Comparison of ENCODE assay signal across 9 cellular contexts in genomic region chr12:122063691-122064033, GRCh38. TPM values are rescaled to one million over a fixed set of nuclear protein-coding genes. Genes with fewer than 3 reads are reported as not detected.
A peak's percentile ranks its signal among the peaks of the same experiment; 100 is the strongest.
DNase-seq lines count a peak whose midpoint lies in the region; ATAC-seq and TF ChIP-seq lines count a peak whose summit lies in the region.
"Had no signal": no experiment of that assay in that cellular context is flagged by ENCODE, and none has a peak within 500 bp of the region (broad histone marks: within the 10 kb centered on the region; RNA-seq: fewer than 3 reads in every experiment).

No MANE protein-coding gene starts in this region.

- H3K27me3 ChIP-seq in SK-N-SH (ENCODE audit: insufficient read depth) (no peaks in the 10 kb centered on the region), mesendoderm (ENCODE audit: insufficient read depth, low read length, poor library complexity) (no peaks in the 10 kb centered on the region), tibial artery (no peaks in the 10 kb centered on the region), H7 (ENCODE audit: control insufficient read depth, insufficient read depth, low read length) (no peaks in the 10 kb centered on the region)
- H3K27me3 ChIP-seq: MG63 had no signal

- H4K8ac ChIP-seq in mesendoderm (ENCODE audit: low read depth, low read length): no peak overlapping the region

- intact Hi-C loops in tibial artery (cut with DNase I; ENCODE audit: low total_unique reads): no loop called here

- H3K4me3 ChIP-seq in SK-N-SH (ENCODE audit: low read depth in 2 of 2, low read length in 1 of 2): no peak overlapping the region; a peak in 1 of 4 replicates
- no peak overlapping the region for H3K4me3 ChIP-seq in mesendoderm (ENCODE audit: low read length)
- peak overlapping the region in 1 of 2 donors; percentile 25 for H3K4me3 ChIP-seq in tibial artery
- H3K4me3 ChIP-seq in H7 (ENCODE audit: insufficient read depth, low read depth, low read length): no peak overlapping the region

- peak overlapping the region; percentile 86 for H3K56ac ChIP-seq in mesendoderm (ENCODE audit: low read length)

- peaks cover 33% of the 10 kb centered on the region for H3F3A ChIP-seq in SK-N-SH (replicated peaks; ENCODE audit: insufficient read depth)

- CTCF ChIA-PET in SK-N-SH (lab: Yijun Ruan, JAX): interaction anchor here (0.7 to 4.9 kb wide), 9 partner anchors 9 to 269 kb away, joined by 3 to 33 read pairs (median 4); no protein-coding TSS in a partner anchor

- peak overlapping the region; percentile 83 for H2AK5ac ChIP-seq in mesendoderm (ENCODE audit: low read length)

- H3K27ac ChIP-seq in SK-N-SH (ENCODE audit: low read depth in 2 of 2, low read length in 1 of 2): peak overlapping the region; percentile 68 to 93
- H3K27ac ChIP-seq in caudate nucleus (ENCODE audit: low read depth, low read length): peak overlapping the region; percentile 61
- H3K27ac ChIP-seq in mesendoderm (ENCODE audit: low read depth, low read length): peak overlapping the region; percentile 73
- H3K27ac ChIP-seq in tibial artery: peak overlapping the region; percentile 82 to 85

- H2AFZ ChIP-seq in SK-N-SH (ENCODE audit: low read depth): no peak overlapping the region

- H3K9me3 ChIP-seq in SK-N-SH (no peaks in the 10 kb centered on the region), tibial artery (no peaks in the 10 kb centered on the region)
- H3K9me3 ChIP-seq: MG63 had no signal

- no peak for TF ChIP-seq RAD21 in SK-N-SH (IDR thresholded peaks at IDR 0.05; ENCODE audit: low read length)

- no peak overlapping the region for H3K4ac ChIP-seq in mesendoderm (ENCODE audit: low read depth, low read length)

- peak overlapping the region; percentile 48; the same call in 1 of the 2 replicates for H3K9ac ChIP-seq in SK-N-SH
- H3K9ac ChIP-seq in mesendoderm (ENCODE audit: low read length): peak overlapping the region; percentile 51

- peak overlapping the region; percentile 95 for H4K5ac ChIP-seq in mesendoderm (ENCODE audit: low read length)

- DNase-seq in SK-N-SH (peak; percentile 38), caudate nucleus (lab: John Stamatoyannopoulos, UW) (peak in 1 of 61 donors; percentile 20), mesendoderm (no peak), tibial artery (no peak), H7 (no peak), DMS153 treated with DMSO at 0.1 percent for 48 hours (lab: John Stamatoyannopoulos, UW; ENCODE audit: unreplicated experiment) (no peak)
- DNase-seq in activated effector memory CD4-positive, alpha-beta T cell treated with Interleukin-2 at 50 U/mL for 16 hours: no peak

- H3K4me1 ChIP-seq in SK-N-SH (ENCODE audit: control insufficient read depth in 1 of 2, insufficient read depth in 2 of 2, low read depth in 1 of 2, low read length in 1 of 2): peaks cover 28 to 30% of the 10 kb centered on the region in 2 experiments; a peak in 3 of 4 replicates
- peaks cover 11% of the 10 kb centered on the region for H3K4me1 ChIP-seq in mesendoderm (ENCODE audit: control insufficient read depth, low read depth, low read length)
- peaks cover 6 to 57% (median 47%) of the 10 kb centered on the region in 4 donors for H3K4me1 ChIP-seq in tibial artery

- no peak overlapping the region for H2BK15ac ChIP-seq in mesendoderm (replicated peaks; ENCODE audit: low read depth)

- H3K4me2 ChIP-seq in SK-N-SH (peak overlapping the region; percentile 78), mesendoderm (ENCODE audit: low read length) (no peak overlapping the region)

- H3K79me2 ChIP-seq in SK-N-SH (ENCODE audit: insufficient read depth) (peaks cover 4% of the 10 kb centered on the region; the same call in 1 of the 2 replicates), mesendoderm (ENCODE audit: control insufficient read depth, insufficient read depth, low read length) (no peaks in the 10 kb centered on the region)

- WGBS in SK-N-SH (ENCODE audit: low lambda C conversion rate): 85% methylated on average over 6 of the region's 6 CpGs
- WGBS in mesendoderm (ENCODE audit: extremely low coverage, insufficient coverage, low lambda C conversion rate): no CpG with 5 or more reads among the region's 6 CpGs

- H4K20me1 ChIP-seq in SK-N-SH (ENCODE audit: insufficient read depth): no peaks in the 10 kb centered on the region

- POLR2A ChIA-PET in SK-N-SH (lab: Yijun Ruan, JAX): no interaction called here

- H3K23ac ChIP-seq in mesendoderm (ENCODE audit: low read length): no peak overlapping the region

- ATAC-seq in SK-N-SH treated with all-trans-retinoic acid at 6 μM for 48 hours: no peak

- H3K36me3 ChIP-seq in SK-N-SH (replicated peaks in 1 of 2; ENCODE audit: control insufficient read depth in 1 of 2, insufficient read depth in 2 of 2, low read length in 1 of 2): peaks cover 3 to 22% of the 10 kb centered on the region in 2 experiments
- H3K36me3 ChIP-seq in mesendoderm (ENCODE audit: control insufficient read depth, insufficient read depth, low read length): no peaks in the 10 kb centered on the region
- H3K36me3 ChIP-seq in tibial artery: peaks cover 0 to 24% (median 21%) of the 10 kb centered on the region in 3 donors
- peaks cover 1% of the 10 kb centered on the region for H3K36me3 ChIP-seq in H7 (replicated peaks; ENCODE audit: control insufficient read depth, insufficient read depth, low read length)

- H3K9me2 ChIP-seq in SK-N-SH: no peaks in the 10 kb centered on the region

- TF ChIP-seq EP300 in SK-N-SH (IDR thresholded peaks at IDR 0.05; ENCODE audit: borderline replicate concordance in 1 of 2, low read depth in 1 of 2, low read length in 1 of 2): no peak

- H2BK5ac ChIP-seq in mesendoderm (ENCODE audit: low read length): peak overlapping the region; percentile 76

- no peaks in the 10 kb centered on the region for H3K79me1 ChIP-seq in mesendoderm (ENCODE audit: low read length)

- TF ChIP-seq CTCF in SK-N-SH (IDR thresholded peaks at IDR 0.05) (no peak), tibial artery (IDR thresholded peaks at IDR 0.05) (no peak)

- peak overlapping the region; percentile 42 for H3K18ac ChIP-seq in mesendoderm (ENCODE audit: low read length)

- peak overlapping the region; percentile 10 for H2BK120ac ChIP-seq in mesendoderm (ENCODE audit: low read depth, low read length)

TF ChIP-seq in SK-N-SH, 30 proteins besides CTCF, POLR2A, EP300 and RAD21 (continues in another document):
- TF ChIP-seq NRF1 (IDR thresholded peaks at IDR 0.05; ENCODE audit: low read depth, low read length): no peak
- no peak for TF ChIP-seq IRF3 (IDR thresholded peaks at IDR 0.05; ENCODE audit: low read depth, low read length)
- no peak for TF ChIP-seq GABPA (IDR thresholded peaks at IDR 0.05; ENCODE audit: low read depth)
- no peak for TF ChIP-seq POLR2AphosphoS5 (IDR thresholded peaks at IDR 0.05; ENCODE audit: low read depth, low read length)
- TF ChIP-seq SMC3 (IDR thresholded peaks at IDR 0.05; ENCODE audit: low read depth, low read length): no peak
- no peak for TF ChIP-seq FOXM1 (IDR thresholded peaks at IDR 0.05; ENCODE audit: low read depth)
- no peak for TF ChIP-seq EZH2phosphoT487 (IDR thresholded peaks at IDR 0.05; ENCODE audit: borderline replicate concordance, low read depth)
- no peak for TF ChIP-seq TCF12 (IDR thresholded peaks at IDR 0.05)
- no peak for TF ChIP-seq TEAD4 (IDR thresholded peaks at IDR 0.05; ENCODE audit: borderline replicate concordance, insufficient read depth)
- no peak for TF ChIP-seq JUND (IDR thresholded peaks at IDR 0.05)
- no peak for TF ChIP-seq RCOR1 (IDR thresholded peaks at IDR 0.05; ENCODE audit: low read length)

TF ChIP-seq in SK-N-SH treated with all-trans-retinoic acid at 6 μM for 48 hours, 23 proteins besides CTCF, POLR2A, EP300 and RAD21:
- no peak for TF ChIP-seq RARB (CRISPR knock-in tag; IDR thresholded peaks at IDR 0.05)
TF ChIP-seq in SK-N-SH treated with all-trans-retinoic acid at 6 μM for 48 hours: peak in this region for 0.

RNA-seq across cellular contexts. Expression of gene MLXIP, which starts 14.9 kb away (rescaled TPM):
- polyA plus RNA-seq in SK-N-SH (2012; rRNA removed): 6.8 and 11.0 TPM in 2 replicates
- polyA plus RNA-seq in SK-N-SH (2012; cell fraction: cytosol; rRNA removed): 6.8 and 9.2 TPM in 2 replicates
- polyA plus RNA-seq in SK-N-SH (2012; cell fraction: nucleus; rRNA removed): 42.6 and 43.4 TPM in 2 replicates
- polyA plus RNA-seq in mesendoderm (2013, experiment 1 of 2): 48.2 TPM
- polyA plus RNA-seq in mesendoderm (2013, experiment 2 of 2): 49.6 TPM
- total RNA-seq in H7 (2014; rRNA removed; shearing (Covaris generic)): 29.7 and 49.8 TPM in 2 replicates

RNA-seq across cellular contexts. Expression of gene BCL7A, which starts 42.0 kb away (rescaled TPM):
- polyA plus RNA-seq in SK-N-SH (2012; rRNA removed): 30.8 and 34.0 TPM in 2 replicates
- 25.4 and 30.9 TPM in 2 replicates for polyA plus RNA-seq in SK-N-SH (2012; cell fraction: cytosol; rRNA removed)
- polyA plus RNA-seq in SK-N-SH (2012; cell fraction: nucleus; rRNA removed): 34.6 and 39.6 TPM in 2 replicates
- polyA plus RNA-seq in mesendoderm (2013, experiment 1 of 2): 5.7 TPM
- polyA plus RNA-seq in mesendoderm (2013, experiment 2 of 2): 6.0 TPM
- 10.6 and 11.2 TPM in 2 replicates for total RNA-seq in H7 (2014; rRNA removed; shearing (Covaris generic))
